Comparison of ENCODE assay signal across 8 cellular contexts in genomic region chr13:114115191-114115671, GRCh38. TPM values are rescaled to one million over a fixed set of nuclear protein-coding genes. Genes with fewer than 3 reads are reported as not detected.
DNase-seq lines count a peak whose midpoint lies in the region; ATAC-seq and TF ChIP-seq lines count a peak whose summit lies in the region.

No MANE protein-coding gene starts in this region.

- no peaks in the 10 kb centered on the region for H3K36me3 ChIP-seq in WERI-Rb-1

- no peak overlapping the region for H3K27ac ChIP-seq in WERI-Rb-1

- ATAC-seq in HG02642 (IDR thresholded peaks at IDR 0.05; ENCODE audit: poor library complexity, unreplicated experiment) (peak; percentile 42), sciatic nerve (peak; percentile 25), HG03045 (IDR thresholded peaks at IDR 0.05; ENCODE audit: unreplicated experiment) (no peak)

- no peaks in the 10 kb centered on the region for H3K9me3 ChIP-seq in WERI-Rb-1 (ENCODE audit: severe bottlenecking)

- no peak overlapping the region for H3K4me3 ChIP-seq in WERI-Rb-1 (ENCODE audit: low read depth, low read length)

- DNase-seq in CD1c-positive myeloid dendritic cell (ENCODE audit: extremely low spot score) (peak; percentile 93), WERI-Rb-1 (peak; percentile 50), foreskin melanocyte (peak; percentile 81), sciatic nerve (ENCODE audit: low spot score) (peak; percentile 65), NCI-H526 (lab: John Stamatoyannopoulos, UW) (no peak), mucosa of gallbladder (ENCODE audit: low spot score) (no peak)

- intact Hi-C loops in sciatic nerve (cut with DNase I) = no loop called here

- TF ChIP-seq CTCF in WERI-Rb-1 (IDR thresholded peaks at IDR 0.05; ENCODE audit: low read depth, low read length) = peak; percentile 29; the same call in 1 of the 2 replicates

- H3K27me3 ChIP-seq in WERI-Rb-1 (ENCODE audit: insufficient read depth, low read depth, severe bottlenecking) = peaks cover 3% of the 10 kb centered on the region

RNA-seq across cellular contexts. Expression of gene RASA3, which starts 17.2 kb away (rescaled TPM):
- total RNA-seq in sciatic nerve (47.6 TPM), mucosa of gallbladder (11.7 TPM)

Comparison
In these comparisons a context has a peak if more than half of its experiments do, and no peak if none do; other contexts are left out.
1. DNase-seq: peak in CD1c-positive myeloid dendritic cell (single experiment), WERI-Rb-1 (single experiment), foreskin melanocyte (single experiment) and sciatic nerve (single experiment); none in NCI-H526 (0 of 2) and mucosa of gallbladder (single experiment).